In genomic region chr4:75513529-75514130, GRCh38 we compare ENCODE assay signal across 1 cellular context.
TF ChIP-seq lines count a peak whose summit lies in the region.

No MANE protein-coding gene starts in this region.

TF ChIP-seq in K562, 482 proteins besides CTCF, POLR2A, EP300 and RAD21 (continues in another document):
- TF ChIP-seq ZBTB12 (CRISPR knock-in tag; IDR thresholded peaks at IDR 0.05) (no peak), ZNF592 (IDR thresholded peaks at IDR 0.05) (peak; percentile 66; the same call in 1 of the 2 replicates), ZNF311 (CRISPR knock-in tag; IDR thresholded peaks at IDR 0.05) (no peak), PRDM10 (IDR thresholded peaks at IDR 0.05; ENCODE audit: partially characterized antibody) (no peak), XRCC4 (IDR thresholded peaks at IDR 0.05; ENCODE audit: extremely low read depth, insufficient read depth, insufficient read length) (no peak), KDM5B (IDR thresholded peaks at IDR 0.05; ENCODE audit: insufficient replicate concordance, low read depth, low read length) (no peak), GTF2E2 (tag; IDR thresholded peaks at IDR 0.05) (no peak), LEF1 (IDR thresholded peaks at IDR 0.05) (no peak), POLR2B (IDR thresholded peaks at IDR 0.05; ENCODE audit: low read depth, partially characterized antibody) (no peak), MGA (IDR thresholded peaks at IDR 0.05) (peak; percentile 89), ZFPM2 (CRISPR knock-in tag; IDR thresholded peaks at IDR 0.05) (no peak), E2F6 (IDR thresholded peaks at IDR 0.05; ENCODE audit: borderline replicate concordance in 1 of 2, extremely low read depth in 1 of 2, insufficient read depth in 1 of 2, insufficient read length in 1 of 2, low read depth in 1 of 2, low read length in 1 of 2, poor library complexity in 1 of 2, severe bottlenecking in 1 of 2) (peak in 1 of 2 experiments; percentile 35), NR2C2 (CRISPR knock-in tag; IDR thresholded peaks at IDR 0.05) (no peak), NR2C2 (tag; IDR thresholded peaks at IDR 0.05) (no peak), BCL6 (CRISPR knock-in tag; IDR thresholded peaks at IDR 0.05) (no peak), SMARCE1 (IDR thresholded peaks at IDR 0.05) (no peak), CXXC5 (CRISPR knock-in tag; IDR thresholded peaks at IDR 0.05) (no peak), ZNF280A (IDR thresholded peaks at IDR 0.05; ENCODE audit: low read depth, partially characterized antibody) (no peak), ZBTB17 (CRISPR knock-in tag; IDR thresholded peaks at IDR 0.05) (no peak), FOXP4 (CRISPR knock-in tag; IDR thresholded peaks at IDR 0.05; ENCODE audit: borderline replicate concordance) (no peak), TAF9B (IDR thresholded peaks at IDR 0.05; ENCODE audit: partially characterized antibody) (no peak), GTF2A2 (tag; IDR thresholded peaks at IDR 0.05) (0 out of 2 replicates have a peak, but pooled peaks have one; percentile 35), ZNF197 (CRISPR knock-in tag; IDR thresholded peaks at IDR 0.05; ENCODE audit: low read depth) (0 out of 2 replicates have a peak, but pooled peaks have one; percentile 16), C11orf30 (IDR thresholded peaks at IDR 0.05; ENCODE audit: low read depth) (peak; percentile 48; the same call in 1 of the 2 replicates), NELFE (IDR thresholded peaks at IDR 0.05; ENCODE audit: insufficient read depth, insufficient read length) (no peak), ZEB2 (IDR thresholded peaks at IDR 0.05) (0 out of 2 replicates have a peak, but pooled peaks have one; percentile 10), ETS2 (tag; IDR thresholded peaks at IDR 0.05; ENCODE audit: borderline replicate concordance, poor library complexity, severe bottlenecking) (no peak), ZNF668 (CRISPR knock-in tag; IDR thresholded peaks at IDR 0.05) (no peak)
